Comparison of ENCODE assay signal across 22 cellular contexts in the genomic region with DNA sequence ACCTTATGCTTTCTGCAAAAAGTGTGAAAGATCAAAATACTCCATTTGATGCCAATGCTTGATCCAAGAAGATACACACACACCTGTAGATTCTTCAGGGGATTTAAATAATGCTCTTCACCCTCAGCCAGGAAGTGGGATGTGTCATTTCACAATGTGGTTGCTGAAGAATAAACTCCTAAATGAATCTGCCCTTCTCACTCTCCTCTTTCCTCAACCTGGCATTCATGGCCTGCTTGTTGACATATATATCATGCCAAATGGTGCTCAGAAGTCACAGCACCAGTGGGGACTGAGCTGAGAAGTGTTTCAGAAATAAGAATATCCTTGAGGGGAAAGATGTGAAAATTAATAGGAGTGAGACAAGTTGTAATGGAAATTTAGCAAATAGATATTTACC.
DNase-seq lines count a peak whose midpoint lies in the region; ATAC-seq, FAIRE-seq and TF ChIP-seq lines count a peak whose summit lies in the region.
"Had no signal": no experiment of that assay in that cellular context is flagged by ENCODE, and none has a peak within 500 bp of the region (broad histone marks: within the 10 kb centered on the region; RNA-seq: fewer than 3 reads in every experiment).

No MANE protein-coding gene starts in this region.

- peak overlapping the region in 2 of 3 experiments; percentile 10 to 36 for H3K27ac Mint-ChIP-seq in nephron
- H3K27ac Mint-ChIP-seq in natural killer cell treated with Interleukin-12 subunit alpha and Interleukin-12 subunit beta and Interleukin-15 and Interleukin-18, amount 100 ng/mL, for 72 hours, result no peak overlapping the region
- H3K27ac Mint-ChIP-seq: GM23338, T-helper 17 cell had no signal

- no peak overlapping the region for H3K27ac ChIP-seq in kidney (ENCODE audit: low read depth in 2 of 2, low read length in 2 of 2)
- H3K27ac ChIP-seq: HL-60, RWPE1, SJCRH30 had no signal

- no peak for FAIRE-seq in kidney (lab: Jason Lieb, UNC)
- FAIRE-seq: GM12892 had no signal

- H3K9ac ChIP-seq in kidney (ENCODE audit: low read length in 2 of 2), result no peak overlapping the region

- no peaks in the 10 kb centered on the region for H3K9me3 Mint-ChIP-seq in nephron
- peaks cover 2% of the 10 kb centered on the region for H3K9me3 Mint-ChIP-seq in natural killer cell treated with Interleukin-12 subunit alpha and Interleukin-12 subunit beta and Interleukin-15 and Interleukin-18, amount 100 ng/mL, for 72 hours
- H3K9me3 Mint-ChIP-seq: GM23338 had no signal

- TF ChIP-seq CTCF in nephron (IDR thresholded peaks at IDR 0.05; ENCODE audit: unreplicated experiment in 3 of 3), result no peak
- no peak for TF ChIP-seq CTCF in kidney (IDR thresholded peaks at IDR 0.05; ENCODE audit: borderline replicate concordance, extremely low read depth, insufficient read depth)

- no peak overlapping the region for H3K4me3 Mint-ChIP-seq in nephron
- H3K4me3 Mint-ChIP-seq in natural killer cell treated with Interleukin-12 subunit alpha and Interleukin-12 subunit beta and Interleukin-15 and Interleukin-18, amount 100 ng/mL, for 72 hours, result no peak overlapping the region
- H3K4me3 Mint-ChIP-seq: GM23338, T-helper 17 cell had no signal

- H3K4me1 ChIP-seq in kidney (ENCODE audit: control insufficient read depth in 1 of 2, insufficient read depth in 1 of 2, low read depth in 1 of 2, low read length in 2 of 2), result no peaks in the 10 kb centered on the region
- H3K4me1 ChIP-seq: SJCRH30 had no signal

- DNase-seq in NCI-H2107 (lab: John Stamatoyannopoulos, UW), result no peak
- DNase-seq in kidney, result no peak
- no peak for DNase-seq in natural killer cell treated with Interleukin-12 subunit alpha and Interleukin-12 subunit beta and Interleukin-15 and Interleukin-18, amount 100 ng/mL, for 72 hours (ENCODE audit: low spot score)
- DNase-seq: C1 segment of cervical spinal cord; DMS79 treated with DMSO at 0.1 percent for 48 hours; NCI-H1105 treated with DMSO at 0.1 percent for 48 hours; NCI-H1694 treated with DMSO at 0.1 percent for 48 hours; NCI-H345; NCI-H526 treated with DMSO at 0.1 percent for 48 hours; NK-92 treated with Interleukin-12 subunit alpha and Interleukin-12 subunit beta, amount 100 ng/mL, for 24 hours; OCI-M1; SJCRH30; T-helper 17 cell had no signal

- no peaks in the 10 kb centered on the region for H3K36me3 ChIP-seq in kidney (ENCODE audit: control insufficient read depth in 1 of 2, insufficient read depth in 2 of 2, low read length in 2 of 2)
- H3K36me3 ChIP-seq: SJCRH30 had no signal

- no peaks in the 10 kb centered on the region for H3K9me3 ChIP-seq in kidney (ENCODE audit: control insufficient read depth in 1 of 2, low read length in 2 of 2)
- H3K9me3 ChIP-seq: SJCRH30 had no signal

- peaks cover 51% of the 10 kb centered on the region for H3K4me1 Mint-ChIP-seq in nephron
- H3K4me1 Mint-ChIP-seq in natural killer cell treated with Interleukin-12 subunit alpha and Interleukin-12 subunit beta and Interleukin-15 and Interleukin-18, amount 100 ng/mL, for 72 hours (ENCODE audit: low read depth in 2 of 2), result no peaks in the 10 kb centered on the region

- no peaks in the 10 kb centered on the region for H3K36me3 Mint-ChIP-seq in nephron (ENCODE audit: low read depth)
- H3K36me3 Mint-ChIP-seq in natural killer cell treated with Interleukin-12 subunit alpha and Interleukin-12 subunit beta and Interleukin-15 and Interleukin-18, amount 100 ng/mL, for 72 hours, result no peaks in the 10 kb centered on the region

- ATAC-seq in GM18868 (IDR thresholded peaks at IDR 0.05; ENCODE audit: unreplicated experiment) (peak; percentile 27), GM19463 (IDR thresholded peaks at IDR 0.05; ENCODE audit: unreplicated experiment) (peak; percentile 21), HG03432 (IDR thresholded peaks at IDR 0.05; ENCODE audit: unreplicated experiment) (peak; percentile 36)
- no peak for ATAC-seq in natural killer cell treated with Interleukin-12 subunit alpha and Interleukin-12 subunit beta and Interleukin-15 and Interleukin-18, amount 100 ng/mL, for 72 hours
- ATAC-seq: GM23338, HCT116, T-helper 17 cell had no signal

- intact Hi-C loops in kidney (cut with DNase I), result no loop called here

- H3K27me3 Mint-ChIP-seq in nephron (ENCODE audit: low read depth), result no peaks in the 10 kb centered on the region
- H3K27me3 Mint-ChIP-seq in natural killer cell treated with Interleukin-12 subunit alpha and Interleukin-12 subunit beta and Interleukin-15 and Interleukin-18, amount 100 ng/mL, for 72 hours, result peaks cover 5 to 7% of the 10 kb centered on the region in 2 donors

- H3K4me3 ChIP-seq in kidney (ENCODE audit: low read length in 2 of 2), result no peak overlapping the region
- H3K4me3 ChIP-seq: GM23338, SJCRH30 had no signal

Comparison
In these comparisons a context has a peak if more than half of its experiments do, and no peak if none do; other contexts are left out.
1. ATAC-seq: peak in GM18868 (single experiment), GM19463 (single experiment) and HG03432 (single experiment); none in natural killer cell treated with Interleukin-12 subunit alpha and Interleukin-12 subunit beta and Interleukin-15 and Interleukin-18, amount 100 ng/mL, for 72 hours (0 of 2).
2. H3K27ac Mint-ChIP-seq: peak in nephron (2 of 3); none in natural killer cell treated with Interleukin-12 subunit alpha and Interleukin-12 subunit beta and Interleukin-15 and Interleukin-18, amount 100 ng/mL, for 72 hours (0 of 2).